2 cellular contexts compared by ENCODE assay signal in genomic region chr5:157506066-157506590, GRCh38.
TF ChIP-seq lines count a peak whose summit lies in the region.

No MANE protein-coding gene starts in this region.

TF ChIP-seq in IMR-90, 13 proteins besides CTCF, POLR2A, EP300 and RAD21:
- TF ChIP-seq CEBPB (IDR thresholded peaks at IDR 0.05; ENCODE audit: low read depth, low read length) (no peak), RFX5 (IDR thresholded peaks at IDR 0.05; ENCODE audit: low read depth, low read length) (no peak), RCOR1 (IDR thresholded peaks at IDR 0.05; ENCODE audit: insufficient replicate concordance, low read length) (no peak), MAFK (IDR thresholded peaks at IDR 0.05; ENCODE audit: low read depth, low read length) (no peak), MXI1 (IDR thresholded peaks at IDR 0.05; ENCODE audit: borderline replicate concordance, low read depth, low read length) (no peak), ELK1 (IDR thresholded peaks at IDR 0.05; ENCODE audit: borderline replicate concordance, low read depth, low read length) (no peak), NFE2L2 (IDR thresholded peaks at IDR 0.05; ENCODE audit: low read depth, low read length) (no peak), USF2 (IDR thresholded peaks at IDR 0.05; ENCODE audit: low read depth, low read length) (no peak), FOS (IDR thresholded peaks at IDR 0.05; ENCODE audit: low read depth, low read length) (no peak), MAZ (IDR thresholded peaks at IDR 0.05; ENCODE audit: borderline replicate concordance, low read depth, low read length) (no peak), CHD1 (IDR thresholded peaks at IDR 0.05; ENCODE audit: low read depth, low read length) (no peak)

TF ChIP-seq in GM12878, 131 proteins besides CTCF, POLR2A, EP300 and RAD21:
- TF ChIP-seq RUNX3 (IDR thresholded peaks at IDR 0.05; ENCODE audit: low read length) (peak; percentile 6; the same call in 1 of the 2 replicates), ATF2 (IDR thresholded peaks at IDR 0.05; ENCODE audit: low read length) (no peak), RELA (IDR thresholded peaks at IDR 0.05; ENCODE audit: borderline replicate concordance, partially characterized antibody) (no peak), NR2C2 (IDR thresholded peaks at IDR 0.05; ENCODE audit: borderline replicate concordance, control insufficient read depth, insufficient read length, low read depth) (no peak), DPF2 (IDR thresholded peaks at IDR 0.05) (no peak)
